Comparison of ENCODE assay signal across 24 cellular contexts in genomic region chr9:101966706-101967105, GRCh38.
"Had no signal": no experiment of that assay in that cellular context is flagged by ENCODE, and none has a peak within 500 bp of the region (broad histone marks: within the 10 kb centered on the region; RNA-seq: fewer than 3 reads in every experiment).

No MANE protein-coding gene starts in this region.

- H3K27ac ChIP-seq: heart right ventricle, hepatocyte, lower lobe of right lung, pancreas, prostate gland, spleen, tibial nerve, uterus had no signal

- H3K4me3 ChIP-seq: heart right ventricle, hepatocyte, lower lobe of right lung, pancreas, prostate gland, spleen, tibial nerve, uterus had no signal

- H3K27me3 ChIP-seq: heart right ventricle, hepatocyte, pancreas, spleen, tibial nerve, uterus had no signal

- ATAC-seq: heart right ventricle; left cardiac atrium; left lobe of liver; lower lobe of right lung; naive thymus-derived CD4-positive, alpha-beta T cell; natural killer cell treated with Interleukin-12 subunit alpha and Interleukin-12 subunit beta and Interleukin-15 and Interleukin-18, amount 100 ng/mL, for 72 hours; pancreas; right cardiac atrium; sciatic nerve; stimulated activated effector memory CD8-positive, alpha-beta T cell treated with anti-CD3 and anti-CD28 coated beads, Interleukin-12 subunit alpha, Interleukin-12 subunit beta, amount 100 ng/mL, for 72 hours had no signal

- H3K9me3 ChIP-seq: heart right ventricle, lower lobe of right lung, pancreas, prostate gland, spleen, tibial nerve, uterus had no signal

- H2AFZ ChIP-seq: hepatocyte had no signal

- H3K4me1 ChIP-seq: heart right ventricle, lower lobe of right lung, pancreas, prostate gland, spleen, tibial nerve, uterus had no signal

- DNase-seq: heart right ventricle; kidney glomerular epithelial cell; left cardiac atrium; lower lobe of right lung; mammary epithelial cell; mesenchymal stem cell; naive thymus-derived CD4-positive, alpha-beta T cell; nucleus accumbens; pancreas; posterior cingulate gyrus; retina; right cardiac atrium; small intestine; spleen; stimulated activated CD4-positive, alpha-beta T cell treated with anti-CD3 and anti-CD28 coated beads, Interleukin-4, amount 100 ng/mL, for 24 hours; stimulated activated naive CD4-positive, alpha-beta T cell; uterus had no signal

- H3K36me3 ChIP-seq: heart right ventricle, lower lobe of right lung, pancreas, prostate gland, spleen, tibial nerve, uterus had no signal

- H3K79me2 ChIP-seq: hepatocyte had no signal

- H3K4me2 ChIP-seq: hepatocyte had no signal
